ENCODE assay signal across 23 cellular contexts in the genomic region with DNA sequence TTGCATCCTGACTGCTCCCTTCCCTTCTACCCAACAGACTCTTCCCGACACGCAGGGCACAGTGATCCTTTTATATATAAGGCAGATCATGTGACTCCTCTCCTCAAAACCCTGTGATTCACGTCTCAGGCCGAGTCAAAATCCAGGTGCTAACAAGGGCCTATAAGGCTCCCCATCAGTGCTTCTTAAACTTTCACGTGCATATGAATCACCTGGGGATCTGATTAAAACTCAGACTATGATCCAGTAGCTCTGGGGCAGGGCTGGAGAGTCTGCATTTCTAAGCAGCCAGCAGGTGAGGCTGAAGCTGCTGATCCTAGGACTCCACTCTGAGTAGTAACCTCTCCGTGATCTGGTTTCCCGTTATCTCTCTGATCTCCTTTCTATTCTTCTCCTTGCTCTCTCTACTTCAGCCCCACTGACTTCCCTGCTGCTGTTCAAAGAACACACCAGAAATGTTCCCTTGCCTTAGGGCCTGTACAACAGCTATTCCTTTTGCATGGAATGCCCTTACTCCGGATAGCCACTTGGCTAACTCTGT.
DNase-seq lines count a peak whose midpoint lies in the region; ATAC-seq and TF ChIP-seq lines count a peak whose summit lies in the region.
"Had no signal": no experiment of that assay in that cellular context is flagged by ENCODE, and none has a peak within 500 bp of the region (broad histone marks: within the 10 kb centered on the region; RNA-seq: fewer than 3 reads in every experiment).

No MANE protein-coding gene starts in this region.

- peaks cover 42% of the 10 kb centered on the region for H3K4me1 Mint-ChIP-seq in Calu3 (ENCODE audit: low read depth, unreplicated experiment)
- H3K4me1 Mint-ChIP-seq in activated T-helper 1 cell treated with anti-CD3 and anti-CD28 coated beads, Interleukin-12 subunit alpha, Interleukin-12 subunit beta, Interleukin-2, Interleukin-4 antibody, amounts not matched to agents 30 ng/mL and 10 ng/mL and 1 ng/mL, durations not matched to agents 14 hours and 24 hours and 36 hours (ENCODE audit: low read depth), result peaks cover 63% of the 10 kb centered on the region

- peak overlapping the region; percentile 16 for H3K4me3 Mint-ChIP-seq in Calu3 (ENCODE audit: low read depth, unreplicated experiment)
- H3K4me3 Mint-ChIP-seq in activated T-helper 1 cell treated with anti-CD3 and anti-CD28 coated beads, Interleukin-12 subunit alpha, Interleukin-12 subunit beta, Interleukin-2, Interleukin-4 antibody, amounts not matched to agents 30 ng/mL and 10 ng/mL and 1 ng/mL, durations not matched to agents 14 hours and 24 hours and 36 hours, result peak overlapping the region; percentile 49
- H3K4me3 Mint-ChIP-seq: CD4-positive, alpha-beta T cell; GM23338 had no signal

- CTCF ChIA-PET in Calu3 (lab: Charles Lee), result interaction anchor here (0.6 to 1.0 kb wide), 2 partner anchors 11 to 1343 kb away, joined by 3 read pairs; no protein-coding TSS in a partner anchor

- no peak for TF ChIP-seq CTCF in Calu3 (IDR thresholded peaks at IDR 0.05; ENCODE audit: unreplicated experiment)

- BruUV-seq in Calu3 (replicated peaks; lab: Mats Ljungman, UMichigan), result no TSS peak

- peak; percentile 14 for DNase-seq in A172 (ENCODE audit: low spot score)
- no peak for DNase-seq in Calu3
- DNase-seq in activated T-helper 1 cell treated with anti-CD3 and anti-CD28 coated beads, Interleukin-12 subunit alpha, Interleukin-12 subunit beta, Interleukin-2, Interleukin-4 antibody, amounts not matched to agents 30 ng/mL and 10 ng/mL and 1 ng/mL, durations not matched to agents 14 hours and 24 hours and 36 hours (ENCODE audit: low spot score), result no peak
- DNase-seq in islet precursor cell, result peak; percentile 63
- no peak for DNase-seq in stimulated activated CD4-positive, alpha-beta T cell treated with anti-CD3 and anti-CD28 coated beads, Interleukin-2, amount 100 ng/mL, for 24 hours
- DNase-seq: CD4-positive, alpha-beta T cell; COR-L47; DND-41; Kasumi-1; MG63; NCI-H1048; NCI-H1417 treated with DMSO at 0.1 percent for 48 hours; NCI-H187; NCI-H2227 treated with DMSO at 0.1 percent for 48 hours; NCI-H510A treated with DMSO at 0.1 percent for 48 hours; NCI-H748 treated with DMSO at 0.1 percent for 48 hours; NK-92 treated with Interleukin-12 subunit alpha and Interleukin-12 subunit beta, amount 100 ng/mL, for 24 hours; SIG-M5 had no signal

- ATAC-seq in HG02884 (IDR thresholded peaks at IDR 0.05; ENCODE audit: unreplicated experiment) (no peak), HG02571 (IDR thresholded peaks at IDR 0.05; ENCODE audit: unreplicated experiment) (no peak)
- ATAC-seq: GM23338, HCT116, Panc1 had no signal

- intact Hi-C loops in Calu3 (cut with micrococcal nuclease; ENCODE audit: unreplicated experiment), result loop anchor here (5.0 kb wide), 1 partner anchor 157 kb away; no protein-coding TSS in a partner anchor
- intact Hi-C loops in activated T-helper 1 cell treated with anti-CD3 and anti-CD28 coated beads, Interleukin-12 subunit alpha, Interleukin-12 subunit beta, Interleukin-2, Interleukin-4 antibody, amounts not matched to agents 30 ng/mL and 10 ng/mL and 1 ng/mL, durations not matched to agents 14 hours and 24 hours and 36 hours (cut with micrococcal nuclease), result loop anchor here (5.0 to 10.0 kb wide), 5 partner anchors 164 to 1546 kb away; no protein-coding TSS in a partner anchor

- H3K27ac Mint-ChIP-seq in Calu3 (ENCODE audit: unreplicated experiment), result peak overlapping the region; percentile 57
- no peak overlapping the region for H3K27ac Mint-ChIP-seq in activated T-helper 1 cell treated with anti-CD3 and anti-CD28 coated beads, Interleukin-12 subunit alpha, Interleukin-12 subunit beta, Interleukin-2, Interleukin-4 antibody, amounts not matched to agents 30 ng/mL and 10 ng/mL and 1 ng/mL, durations not matched to agents 14 hours and 24 hours and 36 hours
- H3K27ac Mint-ChIP-seq: CD4-positive, alpha-beta T cell; GM23338 had no signal

- H3K9me3 Mint-ChIP-seq in Calu3 (ENCODE audit: low read depth, unreplicated experiment), result no peaks in the 10 kb centered on the region
- H3K9me3 Mint-ChIP-seq in activated T-helper 1 cell treated with anti-CD3 and anti-CD28 coated beads, Interleukin-12 subunit alpha, Interleukin-12 subunit beta, Interleukin-2, Interleukin-4 antibody, amounts not matched to agents 30 ng/mL and 10 ng/mL and 1 ng/mL, durations not matched to agents 14 hours and 24 hours and 36 hours, result peaks cover 28% of the 10 kb centered on the region
- H3K9me3 Mint-ChIP-seq: CD4-positive, alpha-beta T cell; GM23338 had no signal

- no peaks in the 10 kb centered on the region for H3K36me3 Mint-ChIP-seq in Calu3 (ENCODE audit: insufficient read depth, unreplicated experiment)
- no peaks in the 10 kb centered on the region for H3K36me3 Mint-ChIP-seq in activated T-helper 1 cell treated with anti-CD3 and anti-CD28 coated beads, Interleukin-12 subunit alpha, Interleukin-12 subunit beta, Interleukin-2, Interleukin-4 antibody, amounts not matched to agents 30 ng/mL and 10 ng/mL and 1 ng/mL, durations not matched to agents 14 hours and 24 hours and 36 hours (ENCODE audit: low read depth)

- H3K27me3 Mint-ChIP-seq in Calu3 (ENCODE audit: unreplicated experiment), result no peaks in the 10 kb centered on the region
- peaks cover 6% of the 10 kb centered on the region for H3K27me3 Mint-ChIP-seq in activated T-helper 1 cell treated with anti-CD3 and anti-CD28 coated beads, Interleukin-12 subunit alpha, Interleukin-12 subunit beta, Interleukin-2, Interleukin-4 antibody, amounts not matched to agents 30 ng/mL and 10 ng/mL and 1 ng/mL, durations not matched to agents 14 hours and 24 hours and 36 hours (ENCODE audit: insufficient read depth)
- H3K27me3 Mint-ChIP-seq: CD4-positive, alpha-beta T cell had no signal

Comparison
In these comparisons a context has a peak if more than half of its experiments do, and no peak if none do; other contexts are left out.
1. DNase-seq: peak in A172 (single experiment) and islet precursor cell (single experiment); none in Calu3 (single experiment), activated T-helper 1 cell treated with anti-CD3 and anti-CD28 coated beads, Interleukin-12 subunit alpha, Interleukin-12 subunit beta, Interleukin-2, Interleukin-4 antibody, amounts not matched to agents 30 ng/mL and 10 ng/mL and 1 ng/mL, durations not matched to agents 14 hours and 24 hours and 36 hours (single experiment) and stimulated activated CD4-positive, alpha-beta T cell treated with anti-CD3 and anti-CD28 coated beads, Interleukin-2, amount 100 ng/mL, for 24 hours (0 of 2).